Comparison of ENCODE assay signal across 1 cellular context in genomic region chr15:52161406-52161966, GRCh38.
TF ChIP-seq lines count a peak whose summit lies in the region.

No MANE protein-coding gene starts in this region.

TF ChIP-seq in SK-N-SH treated with all-trans-retinoic acid at 6 μM for 48 hours, 23 proteins besides CTCF, POLR2A, EP300 and RAD21 (continued from another document):
- TF ChIP-seq, protein P1, sequence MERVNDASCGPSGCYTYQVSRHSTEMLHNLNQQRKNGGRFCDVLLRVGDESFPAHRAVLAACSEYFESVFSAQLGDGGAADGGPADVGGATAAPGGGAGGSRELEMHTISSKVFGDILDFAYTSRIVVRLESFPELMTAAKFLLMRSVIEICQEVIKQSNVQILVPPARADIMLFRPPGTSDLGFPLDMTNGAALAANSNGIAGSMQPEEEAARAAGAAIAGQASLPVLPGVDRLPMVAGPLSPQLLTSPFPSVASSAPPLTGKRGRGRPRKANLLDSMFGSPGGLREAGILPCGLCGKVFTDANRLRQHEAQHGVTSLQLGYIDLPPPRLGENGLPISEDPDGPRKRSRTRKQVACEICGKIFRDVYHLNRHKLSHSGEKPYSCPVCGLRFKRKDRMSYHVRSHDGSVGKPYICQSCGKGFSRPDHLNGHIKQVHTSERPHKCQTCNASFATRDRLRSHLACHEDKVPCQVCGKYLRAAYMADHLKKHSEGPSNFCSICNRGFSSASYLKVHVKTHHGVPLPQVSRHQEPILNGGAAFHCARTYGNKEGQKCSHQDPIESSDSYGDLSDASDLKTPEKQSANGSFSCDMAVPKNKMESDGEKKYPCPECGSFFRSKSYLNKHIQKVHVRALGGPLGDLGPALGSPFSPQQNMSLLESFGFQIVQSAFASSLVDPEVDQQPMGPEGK (CRISPR knock-in tag; IDR thresholded peaks at IDR 0.05; ENCODE audit: borderline replicate concordance) = no peak
- no peak for TF ChIP-seq ESRRG (CRISPR knock-in tag; IDR thresholded peaks at IDR 0.05)
